8 cellular contexts compared by ENCODE assay signal in the genomic region with DNA sequence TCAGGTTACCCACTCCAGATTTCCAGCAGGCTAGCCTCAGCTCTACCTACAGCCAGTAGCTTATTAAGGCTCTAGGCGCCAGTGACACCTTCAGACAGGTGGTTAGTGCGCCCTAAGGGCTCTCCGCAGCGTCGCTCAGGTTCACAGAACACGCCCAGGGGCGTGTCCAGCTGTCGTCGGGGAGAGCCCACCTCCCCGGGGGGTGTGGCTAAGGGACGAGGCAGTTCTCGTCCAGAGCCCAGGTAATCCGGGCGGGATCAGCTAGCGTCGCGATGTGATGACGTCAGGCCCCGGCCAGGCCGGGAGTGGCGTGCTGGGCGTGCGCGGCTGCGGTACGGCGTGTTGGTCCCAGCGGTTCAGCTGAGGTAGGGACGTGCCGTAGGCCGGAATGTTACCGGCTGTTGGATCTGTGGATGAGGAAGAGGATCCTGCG. TPM values are rescaled to one million over a fixed set of nuclear protein-coding genes. Genes with fewer than 3 reads are reported as not detected.
A peak's percentile ranks its signal among the peaks of the same experiment; 100 is the strongest.
DNase-seq lines count a peak whose midpoint lies in the region; FAIRE-seq and TF ChIP-seq lines count a peak whose summit lies in the region.
"Not testable (repeated sequence)": the region's sequence is repeated elsewhere in the genome, so short reads cannot be mapped to it uniquely, and the experiment has no call there.

Gene ZNG1E, plus strand, starts transcription at position 340 of the 433 bp plus-strand sequence. Its CDS starts 49 bp downstream, at position 389.

- peak within 1 kb of the TSS; percentile 47 for H3K4me2 ChIP-seq in OCI-LY3 (ENCODE audit: low read length)

- H3K79me2 ChIP-seq in OCI-LY3 (ENCODE audit: low read length), result not testable (repeated sequence)

- not testable (repeated sequence) for H3K9me3 ChIP-seq in OCI-LY3 (ENCODE audit: insufficient read depth, low read length); mononuclear cell (ENCODE audit: low read depth, low read length); tibial nerve

- in situ Hi-C loops in brain microvascular endothelial cell (cut with HindIII; ENCODE audit: low pct_ligation_motif_present, low sequenced_read_pairs), result not testable (repeated sequence)

- not testable (repeated sequence) for H3K36me3 ChIP-seq in OCI-LY3 (replicated peaks; ENCODE audit: low read depth, low read length); brain microvascular endothelial cell (replicated peaks); tibial nerve

- H3K9ac ChIP-seq in OCI-LY3 (ENCODE audit: low read length), result 0 out of 2 replicates have a peak within 1 kb of the TSS, but pooled peaks have one; percentile 27

- H4K20me1 ChIP-seq in OCI-LY3 (ENCODE audit: insufficient read depth, low read length), result not testable (repeated sequence)

- WGBS in tibial nerve, 2 donors, result 0% methylated on average over 2 of the region's 33 CpGs; no CpG with 5 or more reads in 1 of the 2 donors

- not testable (repeated sequence) for H3K4me1 ChIP-seq in OCI-LY3 (ENCODE audit: low read length); mononuclear cell (ENCODE audit: insufficient read depth, low read length); tibial nerve

- not testable (repeated sequence) for FAIRE-seq in GM12892 (lab: Jason Lieb, UNC)

- TF ChIP-seq POLR2A in GM12892 (IDR thresholded peaks at IDR 0.05; ENCODE audit: low read depth, low read length), result 0 out of 2 replicates have a peak, but pooled peaks have one; percentile 38
- TF ChIP-seq POLR2A in tibial nerve (IDR thresholded peaks at IDR 0.05), result not testable (repeated sequence)

- not testable (repeated sequence) for H3K27me3 ChIP-seq in OCI-LY3 (ENCODE audit: low read depth, low read length); brain microvascular endothelial cell (replicated peaks); mononuclear cell (ENCODE audit: insufficient read depth, low read length); tibial nerve

- not testable (repeated sequence) for TF ChIP-seq CTCF in OCI-LY3 (IDR thresholded peaks at IDR 0.05; ENCODE audit: low read depth, low read length); brain microvascular endothelial cell (IDR thresholded peaks at IDR 0.05; ENCODE audit: low read depth, low read length, missing control alignments); tibial nerve (IDR thresholded peaks at IDR 0.05)

- DNase-seq in GM12892 (ENCODE audit: insufficient read length); tibial nerve (ENCODE audit: low spot score in 2 of 2): not testable (repeated sequence)
- peak; percentile 33 to 35 for DNase-seq in activated CD8-positive, alpha-beta memory T cell treated with anti-CD3 and anti-CD28 coated beads for 1 hour (ENCODE audit: extremely low read depth in 1 of 2, low read depth in 1 of 2)
- DNase-seq in brain microvascular endothelial cell (peak; percentile 6), globus pallidus (ENCODE audit: low spot score) (peak; percentile 24)
- peak; percentile 42 for DNase-seq in stimulated activated CD4-positive, alpha-beta T cell treated with anti-CD3 and anti-CD28 coated beads, Interleukin-12 subunit alpha, Interleukin-12 subunit beta, amount 100 ng/mL, for 4 hours

- TF ChIP-seq EP300 in tibial nerve (IDR thresholded peaks at IDR 0.05), result not testable (repeated sequence)

- not testable (repeated sequence) for H3K27ac ChIP-seq in OCI-LY3 (ENCODE audit: low read length); brain microvascular endothelial cell
- H3K27ac ChIP-seq in tibial nerve, result peak within 1 kb of the TSS in 3 of 4 donors; percentile 74 to 77 (median 75)

- H2AFZ ChIP-seq in OCI-LY3 (ENCODE audit: low read depth, low read length), result not testable (repeated sequence)

- H3K4me3 ChIP-seq in OCI-LY3 (ENCODE audit: low read length), result peak within 1 kb of the TSS; percentile 69
- H3K4me3 ChIP-seq in brain microvascular endothelial cell (ENCODE audit: low read depth, low read length), result peak within 1 kb of the TSS; percentile 59
- peak within 1 kb of the TSS; percentile 36 for H3K4me3 ChIP-seq in mononuclear cell (ENCODE audit: low read length)
- peak within 1 kb of the TSS; percentile 28 to 58 (median 52) for H3K4me3 ChIP-seq in tibial nerve

RNA-seq across cellular contexts. Expression of gene ZNG1E, which starts in this region (rescaled TPM):
- 86.3 TPM for polyA plus RNA-seq in GM12892 (2012; ENCODE audit: missing spikeins)
- total RNA-seq in mononuclear cell (40.3 TPM), tibial nerve (10 to 100 TPM; 22.5 to 43.3 (median 38.7) TPM)
